Comparison of ENCODE assay signal across 8 cellular contexts in genomic region chr21:46096997-46097825, GRCh38. TPM values are rescaled to one million over a fixed set of nuclear protein-coding genes. Genes with fewer than 3 reads are reported as not detected.
DNase-seq lines count a peak whose midpoint lies in the region; ATAC-seq, FAIRE-seq and TF ChIP-seq lines count a peak whose summit lies in the region.

No MANE protein-coding gene starts in this region.

- no peak overlapping the region for H3K27ac Mint-ChIP-seq in T-helper 2 cell treated with Interferon-gamma antibody and Interleukin-4, amounts not matched to agents 5 μg/mL and 100 μg/mL, for 36 hours

- H4K20me1 ChIP-seq in K562 (replicated peaks; ENCODE audit: control insufficient read depth, insufficient read depth, low read length), result 0 out of 2 replicates have a peak, but pooled peaks cover 6% of the 10 kb centered on the region

- peak; percentile 5; the same call in 2 of the 3 replicates for ATAC-seq in K562
- ATAC-seq in lower lobe of right lung, result peak; percentile 14 to 16
- ATAC-seq in HG03135 (IDR thresholded peaks at IDR 0.05; ENCODE audit: unreplicated experiment), result no peak

- H3K4me1 Mint-ChIP-seq in T-helper 2 cell treated with Interferon-gamma antibody and Interleukin-4, amounts not matched to agents 5 μg/mL and 100 μg/mL, for 36 hours (ENCODE audit: low read depth), result peaks cover 1% of the 10 kb centered on the region

- peak overlapping the region; percentile 44 for H3K4me3 Mint-ChIP-seq in T-helper 2 cell treated with Interferon-gamma antibody and Interleukin-4, amounts not matched to agents 5 μg/mL and 100 μg/mL, for 36 hours

- TF ChIP-seq CTCF in K562 (IDR thresholded peaks at IDR 0.05 in 2 of 3, conservative IDR thresholded peaks at IDR 0.05 in 1 of 3; ENCODE audit: insufficient read depth in 2 of 3, low read depth in 1 of 3, low read length in 3 of 3) (no peak), lower lobe of right lung (IDR thresholded peaks at IDR 0.05) (no peak), transverse colon (IDR thresholded peaks at IDR 0.05) (no peak)

- H3K9me1 ChIP-seq in K562 (ENCODE audit: control insufficient read depth, insufficient read depth, low read length), result no peaks in the 10 kb centered on the region

- H3K4me1 ChIP-seq in K562 (replicated peaks in 1 of 2; ENCODE audit: control insufficient read depth in 2 of 2, insufficient read depth in 2 of 2, low read length in 2 of 2) (peaks cover 0 to 24% of the 10 kb centered on the region in 2 experiments; a peak in 2 of 5 replicates), lower lobe of right lung (no peaks in the 10 kb centered on the region), transverse colon (peaks cover 12 to 23% (median 19%) of the 10 kb centered on the region in 4 donors)

- CTCF ChIA-PET in K562 (lab: Yijun Ruan, JAX; ENCODE audit: low intra/inter-chr PET ratio), result no interaction called here

- H3K4me3 ChIP-seq in K562 (peak overlapping the region; percentile 34; the same call in 1 of the 2 replicates), lower lobe of right lung (peak overlapping the region; percentile 59), transverse colon (peak overlapping the region; percentile 55 to 83 (median 65))

- WGBS in K562 (ENCODE audit: insufficient coverage, low coverage, missing lambda C conversion rate), result 13% methylated on average over 24 of the region's 32 CpGs
- 62 to 100% methylated on average over 1 to 10 of the region's 32 CpGs for WGBS in transverse colon (ENCODE audit: low coverage in 1 of 2), 2 donors

- no peak overlapping the region for H3K9ac ChIP-seq in K562 (ENCODE audit: insufficient read depth in 1 of 2, low read depth in 2 of 2, low read length in 2 of 2)

- no peak for TF ChIP-seq RAD21 in K562 (CRISPR knock-in tag; conservative IDR thresholded peaks at IDR 0.05 in 1 of 2, IDR thresholded peaks at IDR 0.05 in 1 of 2)

- no peaks in the 10 kb centered on the region for H3K79me2 ChIP-seq in K562 (ENCODE audit: control insufficient read depth, insufficient read depth, low read length)

- no peak overlapping the region for H2AFZ ChIP-seq in K562 (ENCODE audit: low read depth, low read length)

- H3K9me3 Mint-ChIP-seq in T-helper 2 cell treated with Interferon-gamma antibody and Interleukin-4, amounts not matched to agents 5 μg/mL and 100 μg/mL, for 36 hours, result peaks cover 2% of the 10 kb centered on the region

- intact Hi-C loops in K562 (cut with micrococcal nuclease) (loop anchor here (5.0 kb wide), 1 partner anchor 125 kb away; no protein-coding TSS in a partner anchor), lower lobe of right lung (cut with DNase I) (no loop called here), transverse colon (cut with DNase I; ENCODE audit: low total_unique reads) (no loop called here)

- TF ChIP-seq POLR2A in K562 (conservative IDR thresholded peaks at IDR 0.05) (no peak), transverse colon (IDR thresholded peaks at IDR 0.05) (no peak)

- peaks cover 31% of the 10 kb centered on the region for H3K27me3 Mint-ChIP-seq in T-helper 2 cell treated with Interferon-gamma antibody and Interleukin-4, amounts not matched to agents 5 μg/mL and 100 μg/mL, for 36 hours (ENCODE audit: low read depth)

- in situ Hi-C loops in K562 (cut with MboI) (no loop called here), transverse colon (cut with MboI; ENCODE audit: low pct_ligation_motif_present in 1 of 4, low pct_unique_long_range_greater_than_20kb in 1 of 4, low sequenced_read_pairs in 3 of 4) (no loop called here)

- no peak overlapping the region; the same call in 1 of the 2 replicates for H3K4me2 ChIP-seq in K562 (ENCODE audit: insufficient read depth, low read length)

- peak; percentile 2 for DNase-seq in T-helper 2 cell treated with Interferon-gamma antibody and Interleukin-4, amounts not matched to agents 5 μg/mL and 100 μg/mL, for 36 hours (ENCODE audit: low spot score)
- DNase-seq in T-helper 2 cell (no peak), K562 (ENCODE audit: extremely low read depth in 1 of 4, low spot score in 3 of 4) (peak in 2 of 4 experiments; percentile 10 to 12), lower lobe of right lung (no peak), transverse colon (peak; percentile 8), retina (no peak), H4 (ENCODE audit: low spot score) (no peak)

- no peak for TF ChIP-seq EP300 in K562 (IDR thresholded peaks at IDR 0.05; ENCODE audit: low read length)
- no peak for TF ChIP-seq EP300 in transverse colon (IDR thresholded peaks at IDR 0.05; ENCODE audit: low read depth)

- peak; percentile 91 for FAIRE-seq in K562 (lab: Jason Lieb, UNC)

- no peaks in the 10 kb centered on the region for H3K9me3 ChIP-seq in K562 (replicated peaks; ENCODE audit: control insufficient read depth, insufficient read depth, low read depth, low read length)
- peaks cover 3% of the 10 kb centered on the region for H3K9me3 ChIP-seq in lower lobe of right lung
- H3K9me3 ChIP-seq in transverse colon, result peaks cover 2% of the 10 kb centered on the region in 2 donors

- POLR2A ChIA-PET in K562 (lab: Yijun Ruan, JAX), result no interaction called here

- H3K27me3 ChIP-seq in K562 (ENCODE audit: control insufficient read depth in 2 of 2, insufficient read depth in 2 of 2, low read length in 2 of 2), result peaks cover 26 to 58% of the 10 kb centered on the region in 2 experiments
- H3K27me3 ChIP-seq in lower lobe of right lung (ENCODE audit: low read depth), result peaks cover 35% of the 10 kb centered on the region
- H3K27me3 ChIP-seq in transverse colon, result peaks cover 49% of the 10 kb centered on the region

- no peaks in the 10 kb centered on the region for H3K36me3 ChIP-seq in K562 (ENCODE audit: control insufficient read depth, insufficient read depth, low read length)
- no peaks in the 10 kb centered on the region for H3K36me3 ChIP-seq in lower lobe of right lung
- H3K36me3 ChIP-seq in transverse colon, result no peaks in the 10 kb centered on the region

- no TSS peak for BruUV-seq in K562 (replicated peaks; lab: Mats Ljungman, UMichigan)

- no peaks in the 10 kb centered on the region for H3K36me3 Mint-ChIP-seq in T-helper 2 cell treated with Interferon-gamma antibody and Interleukin-4, amounts not matched to agents 5 μg/mL and 100 μg/mL, for 36 hours (ENCODE audit: low read depth)

- no peak overlapping the region for H3K27ac ChIP-seq in K562 (ENCODE audit: extremely low read depth, low read depth, low read length)
- H3K27ac ChIP-seq in lower lobe of right lung, result peak overlapping the region; percentile 77
- H3K27ac ChIP-seq in transverse colon, result peak overlapping the region; percentile 89 to 98 (median 94)

TF ChIP-seq in K562, 482 proteins besides CTCF, POLR2A, EP300 and RAD21 (continues in another document):
- TF ChIP-seq NR0B1 (IDR thresholded peaks at IDR 0.05; ENCODE audit: partially characterized antibody), result no peak

RNA-seq across cellular contexts. Expression of gene COL6A2, which starts 0.7 kb away (rescaled TPM):
- total RNA-seq in K562 (2011; cell fraction: chromatin; rRNA removed; ENCODE audit: low replicate concordance), result 3.1 and 5.2 TPM in 2 replicates
- 4.2 and 5.5 TPM in 2 replicates for total RNA-seq in K562 (2011; cell fraction: nucleolus; rRNA removed)
- total RNA-seq in K562 (2011; cell fraction: nucleoplasm; rRNA removed), result 1.4 and 2.1 TPM in 2 replicates
- 0.41 and 0.45 TPM in 2 replicates for total RNA-seq in K562 (2014; rRNA removed)
- total RNA-seq in K562 (2014; rRNA removed; fragmentation: Illumina TruSeq; extraction: Trizol), result not detected in 2 replicates
- 0.07 and 0.11 TPM in 2 replicates for total RNA-seq in K562 (2015; rRNA removed; fragmentation: Illumina TruSeq; extraction: Trizol)
- total RNA-seq in K562 (2021), result 1.1 and 1.3 TPM in 2 replicates
- 0.18 and 0.41 TPM in 2 replicates for polyA plus RNA-seq in K562 (2011; rRNA removed)
- 0.12 and 0.30 TPM in 2 replicates for polyA plus RNA-seq in K562 (2011; cell fraction: cytosol; rRNA removed)
- 0.83 and 1.8 TPM in 2 replicates for polyA plus RNA-seq in K562 (2011; cell fraction: nucleus; rRNA removed)
- polyA plus RNA-seq in K562 (2012), result 0.35 and 8.2 TPM in 2 replicates
- 0.07 and 0.17 TPM in 2 replicates for polyA plus RNA-seq in K562 (2014; fragmentation: Illumina TruSeq; extraction: Trizol)
- polyA plus RNA-seq in K562 (2014; fragmentation: Nextera tagmentation; extraction: Ambion mirVana), result not detected
- polyA plus RNA-seq in K562 (2014; rRNA removed), result 0.29 and 0.47 TPM in 2 replicates
- polyA minus RNA-seq in K562 (2011; rRNA and poly(A)+ RNA removed), result 0.18 and 0.36 TPM in 2 replicates
- 0.64 and 1.4 TPM in 2 replicates for polyA minus RNA-seq in K562 (2011; cell fraction: cytosol; rRNA and poly(A)+ RNA removed)
- 0.67 and 1.2 TPM in 2 replicates for polyA minus RNA-seq in K562 (2011; cell fraction: nucleus; rRNA and poly(A)+ RNA removed)
- 227 TPM for total RNA-seq in lower lobe of right lung
- total RNA-seq in transverse colon, result 100 to 1,000 TPM; 172 to 550 (median 346) TPM
- 38.5 and 53.6 TPM in 2 replicates for total RNA-seq in H4 (2014; rRNA removed; shearing (Covaris generic))

RNA-seq across cellular contexts. Expression of gene FTCD, which starts 58.2 kb away (rescaled TPM):
- total RNA-seq in K562 (2011; cell fraction: chromatin; rRNA removed; ENCODE audit: low replicate concordance), result 5.4 and 12.8 TPM in 2 replicates
- 7.2 and 7.5 TPM in 2 replicates for total RNA-seq in K562 (2011; cell fraction: nucleolus; rRNA removed)
- total RNA-seq in K562 (2011; cell fraction: nucleoplasm; rRNA removed), result 3.4 and 5.4 TPM in 2 replicates
- not detected in 2 replicates for total RNA-seq in K562 (2014; rRNA removed)
- not detected in 2 replicates for total RNA-seq in K562 (2014; rRNA removed; fragmentation: Illumina TruSeq; extraction: Trizol)
- 0.08 and 0.25 TPM in 2 replicates for total RNA-seq in K562 (2015; rRNA removed; fragmentation: Illumina TruSeq; extraction: Trizol)
- total RNA-seq in K562 (2021), result 0.74 and 1.1 TPM in 2 replicates
- 0.11 and 0.41 TPM in 2 replicates for polyA plus RNA-seq in K562 (2011; rRNA removed)
- 0.19 and 0.69 TPM in 2 replicates for polyA plus RNA-seq in K562 (2011; cell fraction: cytosol; rRNA removed)
- polyA plus RNA-seq in K562 (2011; cell fraction: nucleus; rRNA removed), result 2.6 and 3.7 TPM in 2 replicates
- 1.5 and 3.0 TPM in 2 replicates for polyA plus RNA-seq in K562 (2012)
- not detected in 2 replicates for polyA plus RNA-seq in K562 (2014; fragmentation: Illumina TruSeq; extraction: Trizol)
- not detected for polyA plus RNA-seq in K562 (2014; fragmentation: Nextera tagmentation; extraction: Ambion mirVana)
- 0.50 and 1.6 TPM in 2 replicates for polyA plus RNA-seq in K562 (2014; rRNA removed)
- polyA minus RNA-seq in K562 (2011; rRNA and poly(A)+ RNA removed), result 0.49 TPM in 1 of 2 replicates, not detected in the other
- not detected in 2 replicates for polyA minus RNA-seq in K562 (2011; cell fraction: cytosol; rRNA and poly(A)+ RNA removed)
- 0.54 and 0.56 TPM in 2 replicates for polyA minus RNA-seq in K562 (2011; cell fraction: nucleus; rRNA and poly(A)+ RNA removed)
- 1.5 TPM for total RNA-seq in lower lobe of right lung
- not detected for total RNA-seq in transverse colon
- 0.41 TPM in 1 of 2 replicates, not detected in the other for total RNA-seq in H4 (2014; rRNA removed; shearing (Covaris generic))

Comparison
In these comparisons a context has a peak if more than half of its experiments do, and no peak if none do; other contexts are left out.
1. DNase-seq: peak in T-helper 2 cell treated with Interferon-gamma antibody and Interleukin-4, amounts not matched to agents 5 μg/mL and 100 μg/mL, for 36 hours (single experiment) and transverse colon (single experiment); none in T-helper 2 cell (0 of 5), lower lobe of right lung (single experiment), retina (single experiment) and H4 (single experiment).
2. Peak in every context shown above with its lines, with median percentiles within 50 percentile points of each other: H3K4me3 ChIP-seq.